In the genomic region with DNA sequence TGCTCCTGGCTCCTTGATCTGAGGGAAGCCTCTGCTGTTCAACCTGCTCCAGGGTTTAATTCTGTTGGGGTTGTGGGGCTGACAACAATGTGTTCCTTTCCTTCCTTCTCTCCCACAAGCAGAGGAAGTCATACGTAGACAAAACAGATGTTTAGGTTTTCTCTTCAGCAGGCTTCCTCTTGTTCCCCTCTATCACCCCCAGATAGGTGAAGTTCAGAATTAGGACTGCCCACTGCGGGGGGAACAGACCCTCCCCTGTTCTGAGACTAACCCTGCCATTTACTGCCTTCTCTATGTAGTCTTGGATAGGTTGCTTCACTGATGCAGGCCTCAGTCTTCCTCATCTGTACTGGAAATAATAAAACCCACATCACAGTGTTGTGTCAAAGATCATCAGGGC, we compare ENCODE assay signal across 18 cellular contexts. TPM values are rescaled to one million over a fixed set of nuclear protein-coding genes. Genes with fewer than 3 reads are reported as not detected.
DNase-seq lines count a peak whose midpoint lies in the region; ATAC-seq and TF ChIP-seq lines count a peak whose summit lies in the region.
"Had no signal": no experiment of that assay in that cellular context is flagged by ENCODE, and none has a peak within 500 bp of the region (broad histone marks: within the 10 kb centered on the region; RNA-seq: fewer than 3 reads in every experiment).

No MANE protein-coding gene starts in this region.

- no peak overlapping the region for H3K27ac ChIP-seq in BLaER1 treated with 17β-estradiol and CSF1 and Interleukin-3, amounts not matched to agents 10 nM and 100 nM
- H3K27ac ChIP-seq: HL-60 had no signal

- no peaks in the 10 kb centered on the region for H3K27me3 ChIP-seq in BLaER1 treated with 17β-estradiol and CSF1 and Interleukin-3, amounts not matched to agents 10 nM and 100 nM

- no peak for TF ChIP-seq CTCF in WTC11 (IDR thresholded peaks at IDR 0.05)
- TF ChIP-seq CTCF in progenitor cell of endocrine pancreas (IDR thresholded peaks at IDR 0.05; ENCODE audit: unreplicated experiment): no peak

- H3K27ac Mint-ChIP-seq in WTC11: 0 out of 2 replicates have a peak overlapping the region, but pooled peaks have one; percentile 38
- peak overlapping the region; percentile 66 for H3K27ac Mint-ChIP-seq in progenitor cell of endocrine pancreas
- H3K27ac Mint-ChIP-seq: CD4-positive, alpha-beta T cell; GM23338 had no signal

- peaks cover 14 to 23% (median 21%) of the 10 kb centered on the region in 10 experiments for H3K4me1 ChIP-seq in BLaER1 treated with 17β-estradiol and CSF1 and Interleukin-3, amounts not matched to agents 10 nM and 100 nM

- no peaks in the 10 kb centered on the region for H4K20me1 ChIP-seq in BLaER1 treated with 17β-estradiol and CSF1 and Interleukin-3, amounts not matched to agents 10 nM and 100 nM

- ATAC-seq in WTC11 (no peak), GM18861 (IDR thresholded peaks at IDR 0.05; ENCODE audit: unreplicated experiment) (no peak), HG02840 (IDR thresholded peaks at IDR 0.05; ENCODE audit: low FRiP score, unreplicated experiment) (no peak)
- ATAC-seq: GM12878, GM23338 had no signal

- H3K36me3 ChIP-seq in BLaER1 treated with 17β-estradiol and CSF1 and Interleukin-3, amounts not matched to agents 10 nM and 100 nM: no peaks in the 10 kb centered on the region

- H3K4me2 ChIP-seq in BLaER1 treated with 17β-estradiol and CSF1 and Interleukin-3, amounts not matched to agents 10 nM and 100 nM: peak overlapping the region in 10 of 11 experiments; percentile 8 to 59 (median 40); a peak in 17 of 22 replicates
- H3K4me2 ChIP-seq: GM23338 had no signal

- H3K27me3 Mint-ChIP-seq in WTC11 (ENCODE audit: low read depth) (no peaks in the 10 kb centered on the region), progenitor cell of endocrine pancreas (no peaks in the 10 kb centered on the region)

- POLR2A ChIA-PET in WTC11 (lab: Charles Lee): no interaction called here

- peak; percentile 37 for DNase-seq in KBM-7
- no peak for DNase-seq in WTC11 (ENCODE audit: low spot score)
- no peak for DNase-seq in progenitor cell of endocrine pancreas (ENCODE audit: low spot score, unreplicated experiment)
- DNase-seq in DMS53 treated with DMSO at 0.1 percent for 48 hours (lab: John Stamatoyannopoulos, UW; ENCODE audit: unreplicated experiment): no peak
- DNase-seq: 8988T; AML-193; C1 segment of cervical spinal cord; Calu3; CD4-positive, alpha-beta T cell; DMS 273 treated with DMSO at 0.1 percent for 48 hours; DMS79; H7 had no signal

- in situ Hi-C loops in KBM-7 (cut with MboI; ENCODE audit: low pct_unique_long_range_greater_than_20kb, low sequenced_read_pairs): no loop called here

- H3K9ac ChIP-seq in BLaER1 treated with 17β-estradiol and CSF1 and Interleukin-3, amounts not matched to agents 10 nM and 100 nM: no peak overlapping the region

- H3K9me3 Mint-ChIP-seq in WTC11 (peaks cover 6% of the 10 kb centered on the region), progenitor cell of endocrine pancreas (ENCODE audit: low read depth) (no peaks in the 10 kb centered on the region)
- H3K9me3 Mint-ChIP-seq: CD4-positive, alpha-beta T cell had no signal

- H3K9me3 ChIP-seq in BLaER1 treated with 17β-estradiol and CSF1 and Interleukin-3, amounts not matched to agents 10 nM and 100 nM (replicated peaks in 1 of 11): peaks cover 4 to 21% (median 15%) of the 10 kb centered on the region in 11 experiments; a peak in 17 of 22 replicates

- CTCF ChIA-PET in WTC11 (lab: Charles Lee): interaction anchor here (1.7 kb wide), 1 partner anchor 11 kb away, joined by 8 read pairs; no protein-coding TSS in a partner anchor

- no peak overlapping the region for H3K4me3 Mint-ChIP-seq in WTC11
- no peak overlapping the region for H3K4me3 Mint-ChIP-seq in progenitor cell of endocrine pancreas (ENCODE audit: low read depth)
- H3K4me3 Mint-ChIP-seq: CD4-positive, alpha-beta T cell; GM23338 had no signal

- H3K4me1 Mint-ChIP-seq in WTC11 (peaks cover 21% of the 10 kb centered on the region), progenitor cell of endocrine pancreas (ENCODE audit: low read depth) (no peaks in the 10 kb centered on the region)

- H3K4me3 ChIP-seq in BLaER1 treated with 17β-estradiol and CSF1 and Interleukin-3, amounts not matched to agents 10 nM and 100 nM: no peak overlapping the region
- H3K4me3 ChIP-seq: GM12878, GM23338 had no signal

- H3K36me3 Mint-ChIP-seq in WTC11: peaks cover 18% of the 10 kb centered on the region
- peaks cover 8% of the 10 kb centered on the region for H3K36me3 Mint-ChIP-seq in progenitor cell of endocrine pancreas (ENCODE audit: insufficient read depth)

TF ChIP-seq in WTC11, 78 proteins besides CTCF, POLR2A, EP300 and RAD21 (continues in another document):
- TF ChIP-seq ZNF138 (CRISPR knock-in tag; conservative IDR thresholded peaks at IDR 0.05) (no peak), OVOL2 (CRISPR knock-in tag; IDR thresholded peaks at IDR 0.05; ENCODE audit: borderline replicate concordance) (no peak), ZNF121 (CRISPR knock-in tag; IDR thresholded peaks at IDR 0.05) (no peak), SP1 (CRISPR knock-in tag; conservative IDR thresholded peaks at IDR 0.05) (no peak), CREM (CRISPR knock-in tag; IDR thresholded peaks at IDR 0.05) (no peak)
- TF ChIP-seq, protein P1, sequence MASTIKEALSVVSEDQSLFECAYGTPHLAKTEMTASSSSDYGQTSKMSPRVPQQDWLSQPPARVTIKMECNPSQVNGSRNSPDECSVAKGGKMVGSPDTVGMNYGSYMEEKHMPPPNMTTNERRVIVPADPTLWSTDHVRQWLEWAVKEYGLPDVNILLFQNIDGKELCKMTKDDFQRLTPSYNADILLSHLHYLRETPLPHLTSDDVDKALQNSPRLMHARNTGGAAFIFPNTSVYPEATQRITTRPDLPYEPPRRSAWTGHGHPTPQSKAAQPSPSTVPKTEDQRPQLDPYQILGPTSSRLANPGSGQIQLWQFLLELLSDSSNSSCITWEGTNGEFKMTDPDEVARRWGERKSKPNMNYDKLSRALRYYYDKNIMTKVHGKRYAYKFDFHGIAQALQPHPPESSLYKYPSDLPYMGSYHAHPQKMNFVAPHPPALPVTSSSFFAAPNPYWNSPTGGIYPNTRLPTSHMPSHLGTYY (CRISPR knock-in tag; IDR thresholded peaks at IDR 0.05): no peak
- TF ChIP-seq, protein P2, sequence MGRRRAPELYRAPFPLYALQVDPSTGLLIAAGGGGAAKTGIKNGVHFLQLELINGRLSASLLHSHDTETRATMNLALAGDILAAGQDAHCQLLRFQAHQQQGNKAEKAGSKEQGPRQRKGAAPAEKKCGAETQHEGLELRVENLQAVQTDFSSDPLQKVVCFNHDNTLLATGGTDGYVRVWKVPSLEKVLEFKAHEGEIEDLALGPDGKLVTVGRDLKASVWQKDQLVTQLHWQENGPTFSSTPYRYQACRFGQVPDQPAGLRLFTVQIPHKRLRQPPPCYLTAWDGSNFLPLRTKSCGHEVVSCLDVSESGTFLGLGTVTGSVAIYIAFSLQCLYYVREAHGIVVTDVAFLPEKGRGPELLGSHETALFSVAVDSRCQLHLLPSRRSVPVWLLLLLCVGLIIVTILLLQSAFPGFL (CRISPR knock-in tag; IDR thresholded peaks at IDR 0.05; ENCODE audit: borderline replicate concordance): no peak
- TF ChIP-seq, protein P3, sequence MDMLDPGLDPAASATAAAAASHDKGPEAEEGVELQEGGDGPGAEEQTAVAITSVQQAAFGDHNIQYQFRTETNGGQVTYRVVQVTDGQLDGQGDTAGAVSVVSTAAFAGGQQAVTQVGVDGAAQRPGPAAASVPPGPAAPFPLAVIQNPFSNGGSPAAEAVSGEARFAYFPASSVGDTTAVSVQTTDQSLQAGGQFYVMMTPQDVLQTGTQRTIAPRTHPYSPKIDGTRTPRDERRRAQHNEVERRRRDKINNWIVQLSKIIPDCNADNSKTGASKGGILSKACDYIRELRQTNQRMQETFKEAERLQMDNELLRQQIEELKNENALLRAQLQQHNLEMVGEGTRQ (CRISPR knock-in tag; IDR thresholded peaks at IDR 0.05): no peak
- TF ChIP-seq, protein P4, sequence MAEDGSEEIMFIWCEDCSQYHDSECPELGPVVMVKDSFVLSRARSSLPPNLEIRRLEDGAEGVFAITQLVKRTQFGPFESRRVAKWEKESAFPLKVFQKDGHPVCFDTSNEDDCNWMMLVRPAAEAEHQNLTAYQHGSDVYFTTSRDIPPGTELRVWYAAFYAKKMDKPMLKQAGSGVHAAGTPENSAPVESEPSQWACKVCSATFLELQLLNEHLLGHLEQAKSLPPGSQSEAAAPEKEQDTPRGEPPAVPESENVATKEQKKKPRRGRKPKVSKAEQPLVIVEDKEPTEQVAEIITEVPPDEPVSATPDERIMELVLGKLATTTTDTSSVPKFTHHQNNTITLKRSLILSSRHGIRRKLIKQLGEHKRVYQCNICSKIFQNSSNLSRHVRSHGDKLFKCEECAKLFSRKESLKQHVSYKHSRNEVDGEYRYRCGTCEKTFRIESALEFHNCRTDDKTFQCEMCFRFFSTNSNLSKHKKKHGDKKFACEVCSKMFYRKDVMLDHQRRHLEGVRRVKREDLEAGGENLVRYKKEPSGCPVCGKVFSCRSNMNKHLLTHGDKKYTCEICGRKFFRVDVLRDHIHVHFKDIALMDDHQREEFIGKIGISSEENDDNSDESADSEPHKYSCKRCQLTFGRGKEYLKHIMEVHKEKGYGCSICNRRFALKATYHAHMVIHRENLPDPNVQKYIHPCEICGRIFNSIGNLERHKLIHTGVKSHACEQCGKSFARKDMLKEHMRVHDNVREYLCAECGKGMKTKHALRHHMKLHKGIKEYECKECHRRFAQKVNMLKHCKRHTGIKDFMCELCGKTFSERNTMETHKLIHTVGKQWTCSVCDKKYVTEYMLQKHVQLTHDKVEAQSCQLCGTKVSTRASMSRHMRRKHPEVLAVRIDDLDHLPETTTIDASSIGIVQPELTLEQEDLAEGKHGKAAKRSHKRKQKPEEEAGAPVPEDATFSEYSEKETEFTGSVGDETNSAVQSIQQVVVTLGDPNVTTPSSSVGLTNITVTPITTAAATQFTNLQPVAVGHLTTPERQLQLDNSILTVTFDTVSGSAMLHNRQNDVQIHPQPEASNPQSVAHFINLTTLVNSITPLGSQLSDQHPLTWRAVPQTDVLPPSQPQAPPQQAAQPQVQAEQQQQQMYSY (CRISPR knock-in tag; IDR thresholded peaks at IDR 0.05): no peak

RNA-seq across cellular contexts. Expression of a gene that starts 30.0 kb away (rescaled TPM):
- total RNA-seq in WTC11 (2021) (172 to 201 TPM (median 179 TPM) in 3 replicates), progenitor cell of endocrine pancreas (200 and 207 TPM in 2 replicates)
